9 cellular contexts compared by ENCODE assay signal in the genomic region with DNA sequence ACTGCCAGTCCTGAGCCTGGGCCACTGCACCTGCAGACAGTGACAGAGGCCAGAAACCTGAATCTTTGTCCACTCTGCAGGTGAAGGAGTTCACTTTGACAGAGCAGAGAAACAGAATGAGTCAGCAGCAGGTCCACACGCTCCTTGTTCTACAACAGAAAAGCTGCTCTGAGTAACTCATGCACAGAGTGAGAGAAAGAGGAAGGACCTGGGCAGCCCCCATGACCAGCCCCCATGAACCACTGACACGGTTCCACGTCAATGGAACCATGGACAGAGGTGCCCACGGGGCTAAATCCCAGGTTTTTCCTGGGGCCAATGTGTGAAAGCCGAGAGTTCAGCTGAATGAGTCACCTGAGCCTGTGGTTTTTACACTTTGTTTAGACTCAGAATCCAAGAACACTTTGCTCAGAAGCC. TPM values are rescaled to one million over a fixed set of nuclear protein-coding genes. Genes with fewer than 3 reads are reported as not detected.
DNase-seq lines count a peak whose midpoint lies in the region; ATAC-seq lines count a peak whose summit lies in the region.
"Had no signal": no experiment of that assay in that cellular context is flagged by ENCODE, and none has a peak within 500 bp of the region (broad histone marks: within the 10 kb centered on the region; RNA-seq: fewer than 3 reads in every experiment).

No MANE protein-coding gene starts in this region.

- no peak overlapping the region for H3K4me3 Mint-ChIP-seq in activated T-cell treated with anti-CD3 and anti-CD28 coated beads, Interleukin-2, amount 50 U/mL, for 72 hours
- H3K4me3 Mint-ChIP-seq in naive thymus-derived CD8-positive, alpha-beta T cell: no peak overlapping the region
- H3K4me3 Mint-ChIP-seq: CD4-positive, CD25-positive, alpha-beta regulatory T cell had no signal

- peaks cover 6% of the 10 kb centered on the region for H3K27me3 Mint-ChIP-seq in activated T-cell treated with anti-CD3 and anti-CD28 coated beads, Interleukin-2, amount 50 U/mL, for 72 hours (ENCODE audit: low read depth)
- peaks cover 6 to 18% (median 8%) of the 10 kb centered on the region in 5 donors for H3K27me3 Mint-ChIP-seq in naive thymus-derived CD8-positive, alpha-beta T cell
- H3K27me3 Mint-ChIP-seq: CD4-positive, CD25-positive, alpha-beta regulatory T cell had no signal

- DNase-seq in activated T-cell treated with anti-CD3 and anti-CD28 coated beads, Interleukin-2, amount 50 U/mL, for 72 hours: peak; percentile 1 to 6
- DNase-seq in activated T-cell treated with anti-CD3 and anti-CD28 coated beads for 4 hours (no peak), SW480 (ENCODE audit: low spot score) (peak; percentile 63), NCI-H1930 (lab: John Stamatoyannopoulos, UW) (no peak), pons (ENCODE audit: low spot score) (no peak)
- no peak for DNase-seq in stimulated activated naive CD8-positive, alpha-beta T cell treated with anti-CD3 and anti-CD28 coated beads, Interleukin-15, Interleukin-2, amounts not matched to agents 100 U/mL and 50 U/mL, for 24 hours
- DNase-seq in naive thymus-derived CD8-positive, alpha-beta T cell: no peak
- DNase-seq: CD4-positive, CD25-positive, alpha-beta regulatory T cell had no signal

- H3K4me1 Mint-ChIP-seq in activated T-cell treated with anti-CD3 and anti-CD28 coated beads, Interleukin-2, amount 50 U/mL, for 72 hours (ENCODE audit: low read depth): no peaks in the 10 kb centered on the region
- no peaks in the 10 kb centered on the region for H3K4me1 Mint-ChIP-seq in naive thymus-derived CD8-positive, alpha-beta T cell
- H3K4me1 Mint-ChIP-seq: CD4-positive, CD25-positive, alpha-beta regulatory T cell had no signal

- H3K27ac Mint-ChIP-seq in activated T-cell treated with anti-CD3 and anti-CD28 coated beads, Interleukin-2, amount 50 U/mL, for 72 hours: no peak overlapping the region
- no peak overlapping the region for H3K27ac Mint-ChIP-seq in naive thymus-derived CD8-positive, alpha-beta T cell
- H3K27ac Mint-ChIP-seq: CD4-positive, CD25-positive, alpha-beta regulatory T cell had no signal

- ATAC-seq in activated T-cell treated with anti-CD3 and anti-CD28 coated beads, Interleukin-2, amount 50 U/mL, for 72 hours (replicated peaks in 1 of 2): peak; percentile 55 to 79
- peak; percentile 90 for ATAC-seq in HG03025 (IDR thresholded peaks at IDR 0.05; ENCODE audit: low FRiP score, unreplicated experiment)
- ATAC-seq in stimulated activated naive CD8-positive, alpha-beta T cell treated with anti-CD3 and anti-CD28 coated beads, Interleukin-15, Interleukin-2, amounts not matched to agents 100 U/mL and 50 U/mL, for 24 hours: peak; percentile 59
- ATAC-seq in naive thymus-derived CD8-positive, alpha-beta T cell: no peak

- H3K36me3 Mint-ChIP-seq in activated T-cell treated with anti-CD3 and anti-CD28 coated beads, Interleukin-2, amount 50 U/mL, for 72 hours (ENCODE audit: insufficient read depth in 2 of 2): no peaks in the 10 kb centered on the region
- no peaks in the 10 kb centered on the region for H3K36me3 Mint-ChIP-seq in naive thymus-derived CD8-positive, alpha-beta T cell
- H3K36me3 Mint-ChIP-seq: CD4-positive, CD25-positive, alpha-beta regulatory T cell had no signal

- POLR2A ChIA-PET in naive thymus-derived CD8-positive, alpha-beta T cell (lab: Charles Lee): no interaction called here

- no peaks in the 10 kb centered on the region for H3K9me3 Mint-ChIP-seq in activated T-cell treated with anti-CD3 and anti-CD28 coated beads, Interleukin-2, amount 50 U/mL, for 72 hours
- no peaks in the 10 kb centered on the region for H3K9me3 Mint-ChIP-seq in naive thymus-derived CD8-positive, alpha-beta T cell
- H3K9me3 Mint-ChIP-seq: CD4-positive, CD25-positive, alpha-beta regulatory T cell had no signal

RNA-seq across cellular contexts. Expression of a gene that starts 40.8 kb away (rescaled TPM):
- total RNA-seq in activated T-cell treated with anti-CD3 and anti-CD28 coated beads, Interleukin-2, amount 50 U/mL, for 72 hours: 1 to 10 TPM in 1 of 2 donors, under 1 TPM in 1; 0.72 to 2.5 TPM
- under 1 TPM; 0.33 to 0.99 TPM for total RNA-seq in naive thymus-derived CD8-positive, alpha-beta T cell
- 1 to 10 TPM in 1 of 3 donors, under 1 TPM in 2; 0.05 to 3.1 (median 0.42) TPM for polyA plus RNA-seq in naive thymus-derived CD8-positive, alpha-beta T cell

Comparison
In these comparisons a context has a peak if more than half of its experiments do, and no peak if none do; other contexts are left out.
1. DNase-seq: peak in activated T-cell treated with anti-CD3 and anti-CD28 coated beads, Interleukin-2, amount 50 U/mL, for 72 hours (2 of 2) and SW480 (single experiment); none in activated T-cell treated with anti-CD3 and anti-CD28 coated beads for 4 hours (single experiment), stimulated activated naive CD8-positive, alpha-beta T cell treated with anti-CD3 and anti-CD28 coated beads, Interleukin-15, Interleukin-2, amounts not matched to agents 100 U/mL and 50 U/mL, for 24 hours (single experiment), NCI-H1930 (0 of 2), pons (single experiment) and naive thymus-derived CD8-positive, alpha-beta T cell (0 of 10).
2. ATAC-seq: peak in activated T-cell treated with anti-CD3 and anti-CD28 coated beads, Interleukin-2, amount 50 U/mL, for 72 hours (2 of 2), HG03025 (single experiment) and stimulated activated naive CD8-positive, alpha-beta T cell treated with anti-CD3 and anti-CD28 coated beads, Interleukin-15, Interleukin-2, amounts not matched to agents 100 U/mL and 50 U/mL, for 24 hours (single experiment); none in naive thymus-derived CD8-positive, alpha-beta T cell (0 of 2).